ENCODE assay signal across 8 cellular contexts in the genomic region with DNA sequence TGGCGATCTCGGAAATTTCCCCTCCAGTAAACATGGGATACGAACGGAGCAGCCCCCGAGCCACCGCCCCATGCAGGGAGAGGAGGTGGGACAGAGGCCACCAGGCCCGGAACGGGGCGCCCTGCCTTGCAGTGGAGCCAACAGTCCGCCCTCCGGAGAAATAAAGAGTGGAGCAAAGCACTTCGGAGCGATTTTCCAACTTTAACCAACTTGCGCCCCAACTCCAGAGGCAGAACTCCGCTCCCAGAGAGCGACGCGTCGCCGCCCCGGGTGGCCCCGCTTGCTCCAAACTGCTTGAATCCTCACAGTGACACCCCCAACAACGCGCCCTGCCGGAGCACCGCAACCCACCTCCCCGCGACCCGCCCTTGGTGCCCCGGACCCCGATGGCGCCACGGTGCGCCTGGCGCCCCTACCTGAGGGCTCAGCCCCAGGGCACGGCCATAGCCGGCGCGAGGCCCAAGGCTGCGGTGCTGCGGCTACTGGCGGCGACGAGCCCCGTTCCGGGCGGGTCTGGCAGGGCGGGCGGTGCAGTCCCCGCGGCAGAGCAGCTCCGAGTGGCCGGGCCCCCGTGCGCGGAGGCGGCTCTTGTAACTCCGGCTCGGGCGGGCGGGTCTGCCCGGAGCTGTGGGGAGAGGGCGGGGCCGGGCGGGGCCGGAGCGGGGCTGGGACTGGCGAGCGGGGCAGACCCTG. TPM values are rescaled to one million over a fixed set of nuclear protein-coding genes. Genes with fewer than 3 reads are reported as not detected.
DNase-seq lines count a peak whose midpoint lies in the region; ATAC-seq, FAIRE-seq and TF ChIP-seq lines count a peak whose summit lies in the region.

A gene with protein sequence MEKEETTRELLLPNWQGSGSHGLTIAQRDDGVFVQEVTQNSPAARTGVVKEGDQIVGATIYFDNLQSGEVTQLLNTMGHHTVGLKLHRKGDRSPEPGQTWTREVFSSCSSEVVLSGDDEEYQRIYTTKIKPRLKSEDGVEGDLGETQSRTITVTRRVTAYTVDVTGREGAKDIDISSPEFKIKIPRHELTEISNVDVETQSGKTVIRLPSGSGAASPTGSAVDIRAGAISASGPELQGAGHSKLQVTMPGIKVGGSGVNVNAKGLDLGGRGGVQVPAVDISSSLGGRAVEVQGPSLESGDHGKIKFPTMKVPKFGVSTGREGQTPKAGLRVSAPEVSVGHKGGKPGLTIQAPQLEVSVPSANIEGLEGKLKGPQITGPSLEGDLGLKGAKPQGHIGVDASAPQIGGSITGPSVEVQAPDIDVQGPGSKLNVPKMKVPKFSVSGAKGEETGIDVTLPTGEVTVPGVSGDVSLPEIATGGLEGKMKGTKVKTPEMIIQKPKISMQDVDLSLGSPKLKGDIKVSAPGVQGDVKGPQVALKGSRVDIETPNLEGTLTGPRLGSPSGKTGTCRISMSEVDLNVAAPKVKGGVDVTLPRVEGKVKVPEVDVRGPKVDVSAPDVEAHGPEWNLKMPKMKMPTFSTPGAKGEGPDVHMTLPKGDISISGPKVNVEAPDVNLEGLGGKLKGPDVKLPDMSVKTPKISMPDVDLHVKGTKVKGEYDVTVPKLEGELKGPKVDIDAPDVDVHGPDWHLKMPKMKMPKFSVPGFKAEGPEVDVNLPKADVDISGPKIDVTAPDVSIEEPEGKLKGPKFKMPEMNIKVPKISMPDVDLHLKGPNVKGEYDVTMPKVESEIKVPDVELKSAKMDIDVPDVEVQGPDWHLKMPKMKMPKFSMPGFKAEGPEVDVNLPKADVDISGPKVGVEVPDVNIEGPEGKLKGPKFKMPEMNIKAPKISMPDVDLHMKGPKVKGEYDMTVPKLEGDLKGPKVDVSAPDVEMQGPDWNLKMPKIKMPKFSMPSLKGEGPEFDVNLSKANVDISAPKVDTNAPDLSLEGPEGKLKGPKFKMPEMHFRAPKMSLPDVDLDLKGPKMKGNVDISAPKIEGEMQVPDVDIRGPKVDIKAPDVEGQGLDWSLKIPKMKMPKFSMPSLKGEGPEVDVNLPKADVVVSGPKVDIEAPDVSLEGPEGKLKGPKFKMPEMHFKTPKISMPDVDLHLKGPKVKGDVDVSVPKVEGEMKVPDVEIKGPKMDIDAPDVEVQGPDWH (N-terminal part only) (minus strand): TSS at position 563 of the 693 bp plus-strand sequence. CDS start 10,708 bp downstream, outside the sequence.

- peak within 1 kb of the TSS; percentile 93 for H3K9ac ChIP-seq in OCI-LY3 (ENCODE audit: low read length)

- peak; percentile 50 to 55 for ATAC-seq in naive thymus-derived CD8-positive, alpha-beta T cell
- no peak for ATAC-seq in GM18858 (IDR thresholded peaks at IDR 0.05; ENCODE audit: unreplicated experiment)

- H3K27me3 ChIP-seq in OCI-LY3 (ENCODE audit: low read depth, low read length): peaks cover 13% of the 10 kb centered on the region; the same call in 1 of the 2 replicates

- peak; percentile 60 for DNase-seq in stimulated activated CD4-positive, alpha-beta T cell treated with anti-CD3 and anti-CD28 coated beads, Interleukin-12 subunit alpha, Interleukin-12 subunit beta, amount 100 ng/mL, for 4 hours
- no peak for DNase-seq in stimulated activated CD4-positive, alpha-beta T cell treated with anti-CD3 and anti-CD28 coated beads, Interleukin-2, amount 100 ng/mL, for 48 hours
- DNase-seq in activated T-helper 2 cell treated with anti-CD3 and anti-CD28 coated beads, Interferon-gamma antibody, Interleukin-2, Interleukin-4, amounts not matched to agents 10 μg/mL and 5 μg/mL and 100 μg/mL, durations not matched to agents 14 hours and 24 hours and 36 hours (ENCODE audit: low spot score): peak; percentile 73
- DNase-seq in fibroblast of mammary gland (ENCODE audit: low read depth) (no peak), urothelium cell line (ENCODE audit: low spot score) (peak; percentile 75)
- DNase-seq in naive thymus-derived CD8-positive, alpha-beta T cell: peak; percentile 50 to 83 (median 60)

- peak within 1 kb of the TSS; percentile 95 for H3K4me3 Mint-ChIP-seq in activated T-helper 2 cell treated with anti-CD3 and anti-CD28 coated beads, Interferon-gamma antibody, Interleukin-2, Interleukin-4, amounts not matched to agents 10 μg/mL and 5 μg/mL and 100 μg/mL, durations not matched to agents 14 hours and 24 hours and 36 hours (ENCODE audit: low read depth)
- H3K4me3 Mint-ChIP-seq in naive thymus-derived CD8-positive, alpha-beta T cell: peak within 1 kb of the TSS; percentile 89 to 95 (median 94)

- no peak for TF ChIP-seq CTCF in OCI-LY3 (IDR thresholded peaks at IDR 0.05; ENCODE audit: low read depth, low read length)
- no peak for TF ChIP-seq CTCF in fibroblast of mammary gland (conservative IDR thresholded peaks at IDR 0.05; ENCODE audit: control insufficient read depth, insufficient read depth, low read depth, low read length)

- peaks cover 5% of the 10 kb centered on the region for H3K36me3 ChIP-seq in OCI-LY3 (replicated peaks; ENCODE audit: low read depth, low read length)

- peaks cover 52% of the 10 kb centered on the region for H3K79me2 ChIP-seq in OCI-LY3 (ENCODE audit: low read length)

- no peaks in the 10 kb centered on the region for H3K9me3 Mint-ChIP-seq in activated T-helper 2 cell treated with anti-CD3 and anti-CD28 coated beads, Interferon-gamma antibody, Interleukin-2, Interleukin-4, amounts not matched to agents 10 μg/mL and 5 μg/mL and 100 μg/mL, durations not matched to agents 14 hours and 24 hours and 36 hours
- H3K9me3 Mint-ChIP-seq in naive thymus-derived CD8-positive, alpha-beta T cell: no peaks in the 10 kb centered on the region

- FAIRE-seq in urothelium cell line (lab: Jason Lieb, UNC): no peak

- intact Hi-C loops in activated T-helper 2 cell treated with anti-CD3 and anti-CD28 coated beads, Interferon-gamma antibody, Interleukin-2, Interleukin-4, amounts not matched to agents 10 μg/mL and 5 μg/mL and 100 μg/mL, durations not matched to agents 14 hours and 24 hours and 36 hours (cut with micrococcal nuclease): loop anchor here (1.0 kb wide), 1 partner anchor 9 kb away; no protein-coding TSS in a partner anchor

- peaks cover 59% of the 10 kb centered on the region for H3K4me1 Mint-ChIP-seq in activated T-helper 2 cell treated with anti-CD3 and anti-CD28 coated beads, Interferon-gamma antibody, Interleukin-2, Interleukin-4, amounts not matched to agents 10 μg/mL and 5 μg/mL and 100 μg/mL, durations not matched to agents 14 hours and 24 hours and 36 hours (ENCODE audit: low read depth)
- peaks cover 27 to 67% (median 66%) of the 10 kb centered on the region in 4 donors for H3K4me1 Mint-ChIP-seq in naive thymus-derived CD8-positive, alpha-beta T cell

- no peak within 1 kb of the TSS for H2AFZ ChIP-seq in OCI-LY3 (ENCODE audit: low read depth, low read length)

- H3K27me3 Mint-ChIP-seq in activated T-helper 2 cell treated with anti-CD3 and anti-CD28 coated beads, Interferon-gamma antibody, Interleukin-2, Interleukin-4, amounts not matched to agents 10 μg/mL and 5 μg/mL and 100 μg/mL, durations not matched to agents 14 hours and 24 hours and 36 hours (ENCODE audit: low read depth): peaks cover 12% of the 10 kb centered on the region
- H3K27me3 Mint-ChIP-seq in naive thymus-derived CD8-positive, alpha-beta T cell: no peaks in the 10 kb centered on the region

- peak within 1 kb of the TSS; percentile 99 for H3K4me2 ChIP-seq in OCI-LY3 (ENCODE audit: low read length)

- H3K27ac ChIP-seq in OCI-LY3 (ENCODE audit: low read length): peak within 1 kb of the TSS; percentile 93

- peak within 1 kb of the TSS; percentile 68 for H3K27ac Mint-ChIP-seq in activated T-helper 2 cell treated with anti-CD3 and anti-CD28 coated beads, Interferon-gamma antibody, Interleukin-2, Interleukin-4, amounts not matched to agents 10 μg/mL and 5 μg/mL and 100 μg/mL, durations not matched to agents 14 hours and 24 hours and 36 hours
- peak within 1 kb of the TSS; percentile 75 to 100 (median 94) for H3K27ac Mint-ChIP-seq in naive thymus-derived CD8-positive, alpha-beta T cell

- H3K9me3 ChIP-seq in OCI-LY3 (ENCODE audit: insufficient read depth, low read length): no peaks in the 10 kb centered on the region

- POLR2A ChIA-PET in naive thymus-derived CD8-positive, alpha-beta T cell (lab: Charles Lee): interaction anchor here (1.0 to 6.3 kb wide), 3 partner anchors 10 to 55 kb away, joined by 4 to 207 read pairs (median 11); a partner anchor contains a TSS

- H4K20me1 ChIP-seq in OCI-LY3 (ENCODE audit: insufficient read depth, low read length): peaks cover 16% of the 10 kb centered on the region

- H3K36me3 Mint-ChIP-seq in activated T-helper 2 cell treated with anti-CD3 and anti-CD28 coated beads, Interferon-gamma antibody, Interleukin-2, Interleukin-4, amounts not matched to agents 10 μg/mL and 5 μg/mL and 100 μg/mL, durations not matched to agents 14 hours and 24 hours and 36 hours (ENCODE audit: low read depth): peaks cover 8% of the 10 kb centered on the region
- H3K36me3 Mint-ChIP-seq in naive thymus-derived CD8-positive, alpha-beta T cell: no peaks in the 10 kb centered on the region

- peaks cover 53% of the 10 kb centered on the region for H3K4me1 ChIP-seq in OCI-LY3 (ENCODE audit: low read length)

- H3K4me3 ChIP-seq in OCI-LY3 (ENCODE audit: low read length) (peak within 1 kb of the TSS; percentile 91), fibroblast of mammary gland (ENCODE audit: control insufficient read depth, low read depth, low read length) (peak within 1 kb of the TSS; percentile 98)

RNA-seq across cellular contexts. Expression of the gene that starts here (rescaled TPM):
- 105 and 108 TPM in 2 replicates for total RNA-seq in activated T-helper 2 cell treated with anti-CD3 and anti-CD28 coated beads, Interferon-gamma antibody, Interleukin-2, Interleukin-4, amounts not matched to agents 10 μg/mL and 5 μg/mL and 100 μg/mL, durations not matched to agents 14 hours and 24 hours and 36 hours
- 100 to 1,000 TPM; 227 to 231 TPM for total RNA-seq in naive thymus-derived CD8-positive, alpha-beta T cell
- 10 to 100 TPM in 1 of 3 donors, 1 to 10 TPM in 2; 7.7 to 19.8 (median 9.4) TPM for polyA plus RNA-seq in naive thymus-derived CD8-positive, alpha-beta T cell

Comparison
In these comparisons a context has a peak if more than half of its experiments do, and no peak if none do; other contexts are left out.
1. DNase-seq: peak in stimulated activated CD4-positive, alpha-beta T cell treated with anti-CD3 and anti-CD28 coated beads, Interleukin-12 subunit alpha, Interleukin-12 subunit beta, amount 100 ng/mL, for 4 hours (single experiment), activated T-helper 2 cell treated with anti-CD3 and anti-CD28 coated beads, Interferon-gamma antibody, Interleukin-2, Interleukin-4, amounts not matched to agents 10 μg/mL and 5 μg/mL and 100 μg/mL, durations not matched to agents 14 hours and 24 hours and 36 hours (single experiment), naive thymus-derived CD8-positive, alpha-beta T cell (10 of 10) and urothelium cell line (single experiment); none in stimulated activated CD4-positive, alpha-beta T cell treated with anti-CD3 and anti-CD28 coated beads, Interleukin-2, amount 100 ng/mL, for 48 hours (0 of 2) and fibroblast of mammary gland (single experiment).